In genomic region chr17:50521517-50521916, GRCh38 we compare ENCODE assay signal across 37 cellular contexts. TPM values are rescaled to one million over a fixed set of nuclear protein-coding genes. Genes with fewer than 3 reads are reported as not detected.
"Had no signal": no experiment of that assay in that cellular context is flagged by ENCODE, and none has a peak within 500 bp of the region (broad histone marks: within the 10 kb centered on the region; RNA-seq: fewer than 3 reads in every experiment).

No MANE protein-coding gene starts in this region.

- H3K27me3 Mint-ChIP-seq: activated B cell treated with CpG ODN at 0.5 μM for 24 hours; activated CD4-positive, alpha-beta memory T cell treated with anti-CD3 and anti-CD28 coated beads for 36 hours; activated CD4-positive, alpha-beta T cell treated with anti-CD3 and anti-CD28 coated beads for 36 hours; activated CD4-positive, alpha-beta T cell treated with anti-CD3 and anti-CD28 coated beads, Interleukin-2, amount 10 ng/mL, durations not matched to agents 24 days and 14 days; activated naive CD4-positive, alpha-beta T cell treated with anti-CD3 and anti-CD28 coated beads, Interleukin-2, amount 10 ng/mL, durations not matched to agents 7 days and 5 days; activated naive CD8-positive, alpha-beta T cell treated with anti-CD3 and anti-CD28 coated beads, Interleukin-2, amount 10 ng/mL, durations not matched to agents 7 days and 5 days; activated T-cell treated with anti-CD3 and anti-CD28 coated beads, Interleukin-2, amount 50 U/mL, for 24 hours; brain; T-helper 17 cell had no signal

- H3K9me3 Mint-ChIP-seq: activated B cell treated with CpG ODN at 0.5 μM for 24 hours; activated CD4-positive, alpha-beta memory T cell treated with anti-CD3 and anti-CD28 coated beads for 36 hours; activated CD4-positive, alpha-beta T cell treated with anti-CD3 and anti-CD28 coated beads, Interleukin-2, amount 10 ng/mL, durations not matched to agents 24 days and 14 days; activated naive CD4-positive, alpha-beta T cell treated with anti-CD3 and anti-CD28 coated beads, Interleukin-2, amount 10 ng/mL, durations not matched to agents 7 days and 5 days; activated naive CD4-positive, alpha-beta T cell treated with anti-CD3 and anti-CD28 coated beads, Interleukin-2, amount 50 U/mL, for 72 hours; activated naive CD8-positive, alpha-beta T cell treated with anti-CD3 and anti-CD28 coated beads, Interleukin-2, amount 10 ng/mL, durations not matched to agents 7 days and 5 days; activated T-cell treated with anti-CD3 and anti-CD28 coated beads, Interleukin-2, amount 50 U/mL, for 24 hours; activated T-cell treated with anti-CD3 and anti-CD28 coated beads, Interleukin-2, amount 50 U/mL, for 72 hours; brain; dendritic cell treated with granulocyte-macrophage colony-stimulating factor and Interleukin-4, amounts not matched to agents 40 ng/mL and 50 ng/mL, for 4 days; endodermal cell; T-helper 2 cell treated with Interferon-gamma antibody and Interleukin-4, amounts not matched to agents 5 μg/mL and 100 μg/mL, for 36 hours had no signal

- H3K27me3 ChIP-seq: ascending aorta, breast epithelium, cardiac muscle cell, colonic mucosa, dorsolateral prefrontal cortex, esophagus squamous epithelium, gastroesophageal sphincter, heart right ventricle had no signal

- H3K36me3 ChIP-seq: ascending aorta, breast epithelium, cardiac muscle cell, colonic mucosa, esophagus squamous epithelium, gastroesophageal sphincter, heart right ventricle, WERI-Rb-1 had no signal

- H3K4me1 Mint-ChIP-seq: activated B cell treated with CpG ODN at 0.5 μM for 24 hours; activated naive CD8-positive, alpha-beta T cell treated with anti-CD3 and anti-CD28 coated beads, Interleukin-2, amount 10 ng/mL, durations not matched to agents 7 days and 5 days had no signal

- H3K4me3 Mint-ChIP-seq: activated B cell treated with CpG ODN at 0.5 μM for 24 hours; activated CD4-positive, alpha-beta memory T cell treated with anti-CD3 and anti-CD28 coated beads for 36 hours; activated CD4-positive, alpha-beta T cell treated with anti-CD3 and anti-CD28 coated beads for 36 hours; activated CD4-positive, alpha-beta T cell treated with anti-CD3 and anti-CD28 coated beads, Interleukin-2, amount 10 ng/mL, durations not matched to agents 24 days and 14 days; activated naive CD4-positive, alpha-beta T cell treated with anti-CD3 and anti-CD28 coated beads, Interleukin-2, amount 10 ng/mL, durations not matched to agents 7 days and 5 days; activated naive CD8-positive, alpha-beta T cell treated with anti-CD3 and anti-CD28 coated beads, Interleukin-2, amount 10 ng/mL, durations not matched to agents 7 days and 5 days; activated T-cell treated with anti-CD3 and anti-CD28 coated beads, Interleukin-2, amount 50 U/mL, for 24 hours; activated T-cell treated with anti-CD3 and anti-CD28 coated beads, Interleukin-2, amount 50 U/mL, for 72 hours; brain; dendritic cell treated with granulocyte-macrophage colony-stimulating factor and Interleukin-4, amounts not matched to agents 40 ng/mL and 50 ng/mL, for 4 days; endodermal cell; T-helper 17 cell; T-helper 2 cell treated with Interferon-gamma antibody and Interleukin-4, amounts not matched to agents 5 μg/mL and 100 μg/mL, for 36 hours had no signal

- H3K27ac ChIP-seq: ascending aorta, breast epithelium, cardiac muscle cell, colonic mucosa, dorsolateral prefrontal cortex, epithelial cell of prostate, esophagus squamous epithelium, gastroesophageal sphincter, heart right ventricle, WERI-Rb-1 had no signal

- ATAC-seq: activated CD4-positive, alpha-beta T cell treated with anti-CD3 and anti-CD28 coated beads for 36 hours; activated CD4-positive, CD25-positive, alpha-beta regulatory T cell treated with anti-CD3 and anti-CD28 coated beads, Interleukin-2, amount 50 U/mL, for 24 hours; activated naive CD4-positive, alpha-beta T cell treated with anti-CD3 and anti-CD28 coated beads, Interleukin-2, amount 50 U/mL, for 72 hours; activated T-cell treated with anti-CD3 and anti-CD28 coated beads, Interleukin-2, amount 50 U/mL, for 72 hours; gastroesophageal sphincter; heart right ventricle; T-helper 17 cell had no signal

- H3K4me1 ChIP-seq: ascending aorta, breast epithelium, colonic mucosa, gastroesophageal sphincter had no signal

- H3K36me3 Mint-ChIP-seq: activated CD4-positive, alpha-beta memory T cell treated with anti-CD3 and anti-CD28 coated beads for 36 hours; activated naive CD4-positive, alpha-beta T cell treated with anti-CD3 and anti-CD28 coated beads, Interleukin-2, amount 10 ng/mL, durations not matched to agents 7 days and 5 days; activated naive CD4-positive, alpha-beta T cell treated with anti-CD3 and anti-CD28 coated beads, Interleukin-2, amount 50 U/mL, for 72 hours; activated naive CD8-positive, alpha-beta T cell treated with anti-CD3 and anti-CD28 coated beads, Interleukin-2, amount 10 ng/mL, durations not matched to agents 7 days and 5 days; brain had no signal

- H3K9me3 ChIP-seq: ascending aorta, breast epithelium, colonic mucosa, esophagus squamous epithelium, gastroesophageal sphincter, heart right ventricle had no signal

- H3K4me3 ChIP-seq: ascending aorta, breast epithelium, cardiac muscle cell, colonic mucosa, dorsolateral prefrontal cortex, esophagus squamous epithelium, gastroesophageal sphincter, heart right ventricle had no signal

- H3K27ac Mint-ChIP-seq: activated B cell treated with CpG ODN at 0.5 μM for 24 hours; activated CD4-positive, alpha-beta memory T cell treated with anti-CD3 and anti-CD28 coated beads for 36 hours; activated CD4-positive, alpha-beta T cell treated with anti-CD3 and anti-CD28 coated beads for 36 hours; activated CD4-positive, alpha-beta T cell treated with anti-CD3 and anti-CD28 coated beads, Interleukin-2, amount 10 ng/mL, durations not matched to agents 24 days and 14 days; activated naive CD4-positive, alpha-beta T cell treated with anti-CD3 and anti-CD28 coated beads, Interleukin-2, amount 10 ng/mL, durations not matched to agents 7 days and 5 days; activated naive CD4-positive, alpha-beta T cell treated with anti-CD3 and anti-CD28 coated beads, Interleukin-2, amount 50 U/mL, for 72 hours; activated naive CD8-positive, alpha-beta T cell treated with anti-CD3 and anti-CD28 coated beads, Interleukin-2, amount 10 ng/mL, durations not matched to agents 7 days and 5 days; activated T-cell treated with anti-CD3 and anti-CD28 coated beads, Interleukin-2, amount 50 U/mL, for 24 hours; activated T-cell treated with anti-CD3 and anti-CD28 coated beads, Interleukin-2, amount 50 U/mL, for 72 hours; dendritic cell treated with granulocyte-macrophage colony-stimulating factor and Interleukin-4, amounts not matched to agents 40 ng/mL and 50 ng/mL, for 4 days; endodermal cell; T-helper 17 cell; T-helper 2 cell treated with Interferon-gamma antibody and Interleukin-4, amounts not matched to agents 5 μg/mL and 100 μg/mL, for 36 hours had no signal

- DNase-seq: activated B cell treated with CpG ODN at 0.5 μM for 24 hours; activated CD4-positive, alpha-beta memory T cell treated with anti-CD3 and anti-CD28 coated beads for 36 hours; activated CD4-positive, alpha-beta T cell treated with anti-CD3 and anti-CD28 coated beads for 36 hours; activated CD4-positive, alpha-beta T cell treated with anti-CD3 and anti-CD28 coated beads, Interleukin-2, amount 10 ng/mL, durations not matched to agents 24 days and 14 days; activated CD8-positive, alpha-beta memory T cell treated with anti-CD3 and anti-CD28 coated beads, Interleukin-2, amount 50 U/mL, for 48 hours; activated gamma-delta T cell; activated naive CD4-positive, alpha-beta T cell; activated naive CD4-positive, alpha-beta T cell treated with anti-CD3 and anti-CD28 coated beads, Interleukin-2, amount 10 ng/mL, durations not matched to agents 7 days and 5 days; activated naive CD8-positive, alpha-beta T cell treated with anti-CD3 and anti-CD28 coated beads, Interleukin-2, amount 10 ng/mL, durations not matched to agents 7 days and 5 days; activated T-cell treated with anti-CD3 and anti-CD28 coated beads for 4 hours; activated T-cell treated with anti-CD3 and anti-CD28 coated beads, Interleukin-2, amount 50 U/mL, for 24 hours; activated T-cell treated with anti-CD3 and anti-CD28 coated beads, Interleukin-2, amount 50 U/mL, for 72 hours; central memory CD4-positive, alpha-beta T cell; cerebellar nuclear complex; colonic mucosa; dorsolateral prefrontal cortex; effector memory CD4-positive, alpha-beta T cell; endodermal cell; esophagus squamous epithelium; foreskin melanocyte; heart right ventricle; T-helper 1 cell; T-helper 17 cell; T1000; WERI-Rb-1 had no signal

RNA-seq across cellular contexts. Expression of gene EPN3, which starts 11.0 kb away (rescaled TPM):
- total RNA-seq: activated B cell treated with CpG ODN at 0.5 μM for 24 hours; activated CD4-positive, alpha-beta memory T cell treated with anti-CD3 and anti-CD28 coated beads for 36 hours; activated CD4-positive, alpha-beta T cell treated with anti-CD3 and anti-CD28 coated beads for 36 hours; activated CD4-positive, alpha-beta T cell treated with anti-CD3 and anti-CD28 coated beads, Interleukin-2, amount 10 ng/mL, durations not matched to agents 24 days and 14 days; activated naive CD4-positive, alpha-beta T cell treated with anti-CD3 and anti-CD28 coated beads, Interleukin-2, amount 50 U/mL, for 72 hours; activated naive CD8-positive, alpha-beta T cell treated with anti-CD3 and anti-CD28 coated beads, Interleukin-2, amount 10 ng/mL, durations not matched to agents 7 days and 5 days; activated T-cell treated with anti-CD3 and anti-CD28 coated beads, Interleukin-2, amount 50 U/mL, for 72 hours; fibroblast of lung; T-helper 17 cell had no signal
- polyA plus RNA-seq: fibroblast of lung had no signal

RNA-seq across cellular contexts. Expression of gene CACNA1G, which starts 39.0 kb away (rescaled TPM):
- total RNA-seq: activated CD4-positive, alpha-beta T cell treated with anti-CD3 and anti-CD28 coated beads for 36 hours; glomerular endothelial cell had no signal
